9 cellular contexts compared by ENCODE assay signal in genomic region chr12:53483225-53483978, GRCh38. TPM values are rescaled to one million over a fixed set of nuclear protein-coding genes. Genes with fewer than 3 reads are reported as not detected.
A peak's percentile ranks its signal among the peaks of the same experiment; 100 is the strongest.
DNase-seq lines count a peak whose midpoint lies in the region; ATAC-seq, FAIRE-seq and TF ChIP-seq lines count a peak whose summit lies in the region.
"Had no signal": no experiment of that assay in that cellular context is flagged by ENCODE, and none has a peak within 500 bp of the region (broad histone marks: within the 10 kb centered on the region; RNA-seq: fewer than 3 reads in every experiment).

No MANE protein-coding gene starts in this region.

- intact Hi-C loops in breast epithelium (cut with DNase I; ENCODE audit: low total_unique reads): no loop called here
- intact Hi-C loops in mammary epithelial cell (cut with micrococcal nuclease): no loop called here
- intact Hi-C loops in activated B cell treated with CpG ODN at 0.5 μM for 24 hours (cut with micrococcal nuclease): no loop called here
- intact Hi-C loops in stomach (cut with DNase I; ENCODE audit: low total_unique reads): no loop called here
- intact Hi-C loops in dorsolateral prefrontal cortex (cut with DNase I): no loop called here

- H3K36me3 Mint-ChIP-seq in activated B cell treated with CpG ODN at 0.5 μM for 24 hours (ENCODE audit: low read depth): peaks cover 63% of the 10 kb centered on the region

- peak; percentile 23 for FAIRE-seq in keratinocyte (lab: Jason Lieb, UNC)
- FAIRE-seq: GM18507 had no signal

- DNase-seq in breast epithelium (ENCODE audit: low spot score in 2 of 2) (no peak), mammary epithelial cell (no peak), activated B cell treated with CpG ODN at 0.5 μM for 24 hours (no peak), keratinocyte (ENCODE audit: low read depth, low spot score) (no peak), stomach (no peak), cerebellar nuclear complex (lab: John Stamatoyannopoulos, UW) (no peak), germinal center (ENCODE audit: low spot score) (no peak), dorsolateral prefrontal cortex (no peak)

- no peak overlapping the region for H2AFZ ChIP-seq in mammary epithelial cell (ENCODE audit: low read depth, low read length)
- H2AFZ ChIP-seq in keratinocyte (ENCODE audit: control insufficient read depth, low read length): no peak overlapping the region

- H4K20me1 ChIP-seq in mammary epithelial cell (ENCODE audit: insufficient read depth, low read length): no peaks in the 10 kb centered on the region
- peaks cover 14% of the 10 kb centered on the region for H4K20me1 ChIP-seq in keratinocyte (ENCODE audit: control insufficient read depth, extremely low read depth, insufficient read depth, low read length)

- no peaks in the 10 kb centered on the region for H3K27me3 Mint-ChIP-seq in activated B cell treated with CpG ODN at 0.5 μM for 24 hours

- in situ Hi-C loops in mammary epithelial cell (cut with MboI; ENCODE audit: low sequenced_read_pairs in 2 of 2): no loop called here

- dilution Hi-C loops in mammary epithelial cell (cut with HindIII; ENCODE audit: low sequenced_read_pairs) (no loop called here), keratinocyte (cut with MboI; ENCODE audit: extremely low pct_ligation_motif_present, low sequenced_read_pairs) (no loop called here)

- H3K27me3 ChIP-seq in breast epithelium (no peaks in the 10 kb centered on the region), mammary epithelial cell (ENCODE audit: insufficient read depth, low read length) (no peaks in the 10 kb centered on the region), keratinocyte (ENCODE audit: control insufficient read depth, extremely low read depth, insufficient read depth, low read length) (no peaks in the 10 kb centered on the region), stomach (no peaks in the 10 kb centered on the region), dorsolateral prefrontal cortex (no peaks in the 10 kb centered on the region)

- H3K79me2 ChIP-seq in mammary epithelial cell (ENCODE audit: insufficient read depth, low read length) (peaks cover 11% of the 10 kb centered on the region), keratinocyte (ENCODE audit: control insufficient read depth, insufficient read depth, low read length) (no peaks in the 10 kb centered on the region)

- TF ChIP-seq POLR2A in breast epithelium (IDR thresholded peaks at IDR 0.05): no peak
- TF ChIP-seq POLR2A in stomach (IDR thresholded peaks at IDR 0.05): no peak

- CTCF ChIA-PET in mammary epithelial cell (lab: Charles Lee; ENCODE audit: low non-redundant PET): interaction anchor here (0.6 kb wide), 1 partner anchor 8 kb away, joined by 7 read pairs; no protein-coding TSS in a partner anchor
- CTCF ChIA-PET in activated B cell treated with CpG ODN at 0.5 μM for 24 hours (lab: Charles Lee): no interaction called here

- H3K4me1 ChIP-seq in breast epithelium (no peaks in the 10 kb centered on the region), mammary epithelial cell (ENCODE audit: insufficient read depth, low read length) (peaks cover 17% of the 10 kb centered on the region), keratinocyte (ENCODE audit: control insufficient read depth, extremely low read depth, insufficient read depth, low read length) (peaks cover 23% of the 10 kb centered on the region), stomach (peaks cover 0 to 46% (median 32%) of the 10 kb centered on the region in 4 donors)

- 56% methylated on average over 7 of the region's 9 CpGs for WGBS in mammary epithelial cell (ENCODE audit: low coverage, missing lambda C conversion rate)
- 42 to 69% (median 46%) methylated on average over 9 of the region's 9 CpGs for WGBS in stomach, 5 donors

- peaks cover 3% of the 10 kb centered on the region for H3K9me1 ChIP-seq in keratinocyte (ENCODE audit: control insufficient read depth, extremely low read depth, insufficient read depth, low read length)

- peak; percentile 26 for ATAC-seq in activated B cell treated with CpG ODN at 0.5 μM for 24 hours (ENCODE audit: low read depth)

- H3K9ac ChIP-seq in mammary epithelial cell (ENCODE audit: insufficient read depth, low read length): no peak overlapping the region
- no peak overlapping the region for H3K9ac ChIP-seq in keratinocyte (ENCODE audit: control insufficient read depth, extremely low read depth, insufficient read depth, low read length)

- no peak overlapping the region for H3K4me3 ChIP-seq in breast epithelium
- no peak overlapping the region for H3K4me3 ChIP-seq in mammary epithelial cell (replicated peaks in 1 of 3; ENCODE audit: insufficient read depth in 1 of 3, low read depth in 2 of 3, low read length in 3 of 3)
- no peak overlapping the region for H3K4me3 ChIP-seq in keratinocyte (ENCODE audit: control insufficient read depth in 2 of 3, extremely low read depth in 1 of 3, insufficient read depth in 2 of 3, low read depth in 1 of 3, low read length in 3 of 3)
- no peak overlapping the region for H3K4me3 ChIP-seq in stomach
- H3K4me3 ChIP-seq in dorsolateral prefrontal cortex: no peak overlapping the region

- H3K9me3 ChIP-seq in breast epithelium: no peaks in the 10 kb centered on the region
- no peaks in the 10 kb centered on the region for H3K9me3 ChIP-seq in mammary epithelial cell (replicated peaks; ENCODE audit: insufficient read depth, low read length)
- H3K9me3 ChIP-seq in keratinocyte (ENCODE audit: control insufficient read depth, low read depth, low read length): no peaks in the 10 kb centered on the region
- no peaks in the 10 kb centered on the region for H3K9me3 ChIP-seq in stomach

- peak overlapping the region; percentile 24 for H3K27ac Mint-ChIP-seq in activated B cell treated with CpG ODN at 0.5 μM for 24 hours

- no peaks in the 10 kb centered on the region for H3K9me3 Mint-ChIP-seq in activated B cell treated with CpG ODN at 0.5 μM for 24 hours

- H3K36me3 ChIP-seq in breast epithelium (no peaks in the 10 kb centered on the region), mammary epithelial cell (ENCODE audit: insufficient read depth, low read length) (peaks cover 25% of the 10 kb centered on the region), keratinocyte (ENCODE audit: control insufficient read depth in 2 of 2, extremely low read depth in 1 of 2, insufficient read depth in 2 of 2, low read length in 2 of 2) (peaks cover 18 to 42% of the 10 kb centered on the region in 2 experiments), stomach (peaks cover 46 to 98% (median 96%) of the 10 kb centered on the region in 4 donors)

- H3K4me1 Mint-ChIP-seq in activated B cell treated with CpG ODN at 0.5 μM for 24 hours: peaks cover 3% of the 10 kb centered on the region

- no TSS peak for BruUV-seq in mammary epithelial cell (replicated peaks; lab: Mats Ljungman, UMichigan)

- TF ChIP-seq CTCF in breast epithelium (IDR thresholded peaks at IDR 0.05) (no peak), mammary epithelial cell (conservative IDR thresholded peaks at IDR 0.05 in 1 of 2, IDR thresholded peaks at IDR 0.05 in 1 of 2; ENCODE audit: extremely low read depth in 1 of 2, insufficient read depth in 1 of 2, low read depth in 1 of 2, low read length in 2 of 2) (no peak), activated B cell treated with CpG ODN at 0.5 μM for 24 hours (IDR thresholded peaks at IDR 0.05) (no peak), keratinocyte (optimal IDR thresholded peaks at IDR 0.05 in 1 of 3, IDR thresholded peaks at IDR 0.05 in 1 of 3, conservative IDR thresholded peaks at IDR 0.05 in 1 of 3; ENCODE audit: extremely low read depth in 1 of 3, insufficient read depth in 2 of 3, low read length in 3 of 3) (no peak), stomach (IDR thresholded peaks at IDR 0.05) (no peak), dorsolateral prefrontal cortex (IDR thresholded peaks at IDR 0.05 in 54 of 56, conservative IDR thresholded peaks at IDR 0.05 in 2 of 56; ENCODE audit: low read depth in 1 of 56, partially characterized antibody in 56 of 56) (no peak)

- H3K27ac ChIP-seq in breast epithelium (peak overlapping the region; percentile 3 to 55), mammary epithelial cell (ENCODE audit: insufficient read depth, low read depth, low read length) (no peak overlapping the region), keratinocyte (ENCODE audit: control insufficient read depth, insufficient read depth, low read length) (no peak overlapping the region), stomach (peak overlapping the region in 3 of 5 donors; percentile 27 to 54 (median 51)), dorsolateral prefrontal cortex (peak overlapping the region in 10 of 59 donors; percentile 8 to 57 (median 20))

- no peak overlapping the region for H3K4me3 Mint-ChIP-seq in activated B cell treated with CpG ODN at 0.5 μM for 24 hours

- POLR2A ChIA-PET in activated B cell treated with CpG ODN at 0.5 μM for 24 hours (lab: Charles Lee): interaction anchor here (0.7 to 1.0 kb wide), 4 partner anchors 9 to 104 kb away, joined by 3 to 8 read pairs (median 5); partner anchors contain the start of gene TARBP2

- TF ChIP-seq EP300 in stomach (IDR thresholded peaks at IDR 0.05): no peak

- H3K4me2 ChIP-seq in mammary epithelial cell (ENCODE audit: insufficient read depth, low read depth, low read length) (no peak overlapping the region), keratinocyte (ENCODE audit: control insufficient read depth, extremely low read depth, insufficient read depth, low read depth, low read length) (no peak overlapping the region)

RNA-seq across cellular contexts. Expression of gene MAP3K12, which starts 15.9 kb away (rescaled TPM):
- 10 to 100 TPM; 16.4 to 28.8 (median 24.6) TPM for total RNA-seq in breast epithelium
- total RNA-seq in mammary epithelial cell: 10 to 100 TPM; 10.3 to 19.0 TPM
- polyA plus RNA-seq in mammary epithelial cell: 12.3 TPM
- polyA minus RNA-seq in mammary epithelial cell: 42.1 TPM
- 3.6 and 6.0 TPM in 2 replicates for total RNA-seq in activated B cell treated with CpG ODN at 0.5 μM for 24 hours
- 8.7 to 21.8 TPM (median 13.4 TPM) in 3 replicates for polyA plus RNA-seq in keratinocyte
- 5.1 TPM for polyA plus RNA-seq in keratinocyte (2011; ENCODE audit: low read depth)
- 4.5 and 5.4 TPM in 2 replicates for polyA plus RNA-seq in keratinocyte (2011; cell fraction: cytosol; rRNA removed)
- polyA plus RNA-seq in keratinocyte (2011; cell fraction: nucleus; rRNA removed): 45.3 and 68.1 TPM in 2 replicates
- polyA plus RNA-seq in keratinocyte (2012; ENCODE audit: low replicate concordance): 5.9 and 7.0 TPM in 2 replicates
- polyA minus RNA-seq in keratinocyte: 10.7 to 16.4 TPM (median 13.3 TPM) in 3 replicates
- 6.3 TPM for polyA minus RNA-seq in keratinocyte (2011; cell fraction: cytosol; rRNA and poly(A)+ RNA removed)
- polyA minus RNA-seq in keratinocyte (2011; cell fraction: nucleus; rRNA and poly(A)+ RNA removed): 8.4 and 13.5 TPM in 2 replicates
- 100 to 1,000 TPM in 1 of 5 donors, 10 to 100 TPM in 4; 13.2 to 279 (median 43.3) TPM for total RNA-seq in stomach
- 1 to 10 TPM; 5.4 to 9.8 (median 6.0) TPM for polyA plus RNA-seq in stomach
- 100 to 1,000 TPM in 1 of 120 experiments, 10 to 100 TPM in 119; 43.4 to 126 (median 69.4) TPM for total RNA-seq in dorsolateral prefrontal cortex

RNA-seq across cellular contexts. Expression of gene TARBP2, which starts 17.7 kb away (rescaled TPM):
- total RNA-seq in breast epithelium (10 to 100 TPM; 24.8 to 45.1 (median 37.0) TPM), mammary epithelial cell (10 to 100 TPM; 21.2 to 32.2 TPM), activated B cell treated with CpG ODN at 0.5 μM for 24 hours (45.7 and 49.6 TPM in 2 replicates), stomach (10 to 100 TPM in 4 of 5 donors, not detected in 1; 24.0 to 36.5 (median 32.0) TPM), dorsolateral prefrontal cortex (10 to 100 TPM; 10.9 to 29.5 (median 20.9) TPM)
- polyA plus RNA-seq in mammary epithelial cell (36.3 TPM), keratinocyte (21.0 to 30.3 TPM (median 28.4 TPM) in 3 replicates), stomach (10 to 100 TPM; 22.6 to 32.7 (median 27.4) TPM)
- polyA minus RNA-seq in mammary epithelial cell (16.7 TPM), keratinocyte (19.0 to 24.6 TPM (median 20.8 TPM) in 3 replicates)
- polyA plus RNA-seq in keratinocyte (2011; ENCODE audit: low read depth): 3.2 TPM
- 16.6 and 25.3 TPM in 2 replicates for polyA plus RNA-seq in keratinocyte (2011; cell fraction: cytosol; rRNA removed)
- 51.7 and 52.1 TPM in 2 replicates for polyA plus RNA-seq in keratinocyte (2011; cell fraction: nucleus; rRNA removed)
- 16.9 and 28.4 TPM in 2 replicates for polyA plus RNA-seq in keratinocyte (2012; ENCODE audit: low replicate concordance)
- 24.7 TPM for polyA minus RNA-seq in keratinocyte (2011; cell fraction: cytosol; rRNA and poly(A)+ RNA removed)
- 9.2 and 9.8 TPM in 2 replicates for polyA minus RNA-seq in keratinocyte (2011; cell fraction: nucleus; rRNA and poly(A)+ RNA removed)

RNA-seq across cellular contexts. Expression of gene NPFF, which starts 23.9 kb away (rescaled TPM):
- total RNA-seq in breast epithelium (under 1 TPM in 1 of 3 donors, not detected in 2; 0.98 TPM), mammary epithelial cell (not detected), activated B cell treated with CpG ODN at 0.5 μM for 24 hours (not detected in 2 replicates), stomach (not detected), dorsolateral prefrontal cortex (1 to 10 TPM in 3 of 120 experiments, not detected in 117; 1.8 to 2.1 (median 2.0) TPM)
- polyA plus RNA-seq in mammary epithelial cell (not detected), keratinocyte (not detected in 3 replicates), stomach (not detected)
- polyA minus RNA-seq in mammary epithelial cell (not detected), keratinocyte (not detected in 3 replicates)
- not detected for polyA plus RNA-seq in keratinocyte (2011; ENCODE audit: low read depth)
- not detected in 2 replicates for polyA plus RNA-seq in keratinocyte (2011; cell fraction: cytosol; rRNA removed)
- not detected in 2 replicates for polyA plus RNA-seq in keratinocyte (2011; cell fraction: nucleus; rRNA removed)
- 0.39 TPM in 1 of 2 replicates, not detected in the other for polyA plus RNA-seq in keratinocyte (2012; ENCODE audit: low replicate concordance)
- not detected for polyA minus RNA-seq in keratinocyte (2011; cell fraction: cytosol; rRNA and poly(A)+ RNA removed)
- not detected in 2 replicates for polyA minus RNA-seq in keratinocyte (2011; cell fraction: nucleus; rRNA and poly(A)+ RNA removed)

RNA-seq across cellular contexts. Expression of gene PCBP2, which starts 31.5 kb away (rescaled TPM):
- total RNA-seq in breast epithelium: 100 to 1,000 TPM; 512 to 722 (median 529) TPM
- 100 to 1,000 TPM; 187 to 654 TPM for total RNA-seq in mammary epithelial cell
- polyA plus RNA-seq in mammary epithelial cell: 202 TPM
- 842 TPM for polyA minus RNA-seq in mammary epithelial cell
- total RNA-seq in activated B cell treated with CpG ODN at 0.5 μM for 24 hours: 841 and 853 TPM in 2 replicates
- 179 to 329 TPM (median 238 TPM) in 3 replicates for polyA plus RNA-seq in keratinocyte
- 416 TPM for polyA plus RNA-seq in keratinocyte (2011; ENCODE audit: low read depth)
- 288 and 302 TPM in 2 replicates for polyA plus RNA-seq in keratinocyte (2011; cell fraction: cytosol; rRNA removed)
- 296 and 334 TPM in 2 replicates for polyA plus RNA-seq in keratinocyte (2011; cell fraction: nucleus; rRNA removed)
- 433 and 498 TPM in 2 replicates for polyA plus RNA-seq in keratinocyte (2012; ENCODE audit: low replicate concordance)
- polyA minus RNA-seq in keratinocyte: 381 to 766 TPM (median 570 TPM) in 3 replicates
- 308 TPM for polyA minus RNA-seq in keratinocyte (2011; cell fraction: cytosol; rRNA and poly(A)+ RNA removed)
- polyA minus RNA-seq in keratinocyte (2011; cell fraction: nucleus; rRNA and poly(A)+ RNA removed): 104 and 166 TPM in 2 replicates
- total RNA-seq in stomach: 100 to 1,000 TPM; 109 to 509 (median 431) TPM
- 100 to 1,000 TPM; 407 to 714 (median 486) TPM for polyA plus RNA-seq in stomach
- total RNA-seq in dorsolateral prefrontal cortex: 100 to 1,000 TPM; 394 to 594 (median 494) TPM

RNA-seq across cellular contexts. Expression of gene PRR13, which starts 41.9 kb away (rescaled TPM):
- total RNA-seq in breast epithelium (10 to 100 TPM; 57.1 to 65.1 (median 61.0) TPM), mammary epithelial cell (100 to 1,000 TPM in 1 of 2 donors, 10 to 100 TPM in 1; 43.5 to 158 TPM), activated B cell treated with CpG ODN at 0.5 μM for 24 hours (266 and 288 TPM in 2 replicates), stomach (100 to 1,000 TPM in 3 of 5 donors, 10 to 100 TPM in 2; 44.3 to 194 (median 105) TPM), dorsolateral prefrontal cortex (100 to 1,000 TPM in 41 of 120 experiments, 10 to 100 TPM in 79; 52.9 to 141 (median 93.1) TPM)
- polyA plus RNA-seq in mammary epithelial cell (91.8 TPM), keratinocyte (81.1 to 128 TPM (median 104 TPM) in 3 replicates), stomach (100 to 1,000 TPM; 194 to 437 (median 306) TPM)
- polyA minus RNA-seq in mammary epithelial cell (102 TPM), keratinocyte (85.6 to 98.3 TPM (median 88.7 TPM) in 3 replicates)
- 69.6 TPM for polyA plus RNA-seq in keratinocyte (2011; ENCODE audit: low read depth)
- 152 and 166 TPM in 2 replicates for polyA plus RNA-seq in keratinocyte (2011; cell fraction: cytosol; rRNA removed)
- polyA plus RNA-seq in keratinocyte (2011; cell fraction: nucleus; rRNA removed): 67.9 and 77.8 TPM in 2 replicates
- 120 and 191 TPM in 2 replicates for polyA plus RNA-seq in keratinocyte (2012; ENCODE audit: low replicate concordance)
- polyA minus RNA-seq in keratinocyte (2011; cell fraction: cytosol; rRNA and poly(A)+ RNA removed): 62.2 TPM
- 10.1 and 18.5 TPM in 2 replicates for polyA minus RNA-seq in keratinocyte (2011; cell fraction: nucleus; rRNA and poly(A)+ RNA removed)

Comparison
In these comparisons a context has a peak if more than half of its experiments do, and no peak if none do; other contexts are left out.
1. H3K27ac ChIP-seq: peak in breast epithelium (2 of 2) and stomach (3 of 5); none in mammary epithelial cell (single experiment) and keratinocyte (single experiment).